ENCODE assay signal across 9 cellular contexts in the genomic region with DNA sequence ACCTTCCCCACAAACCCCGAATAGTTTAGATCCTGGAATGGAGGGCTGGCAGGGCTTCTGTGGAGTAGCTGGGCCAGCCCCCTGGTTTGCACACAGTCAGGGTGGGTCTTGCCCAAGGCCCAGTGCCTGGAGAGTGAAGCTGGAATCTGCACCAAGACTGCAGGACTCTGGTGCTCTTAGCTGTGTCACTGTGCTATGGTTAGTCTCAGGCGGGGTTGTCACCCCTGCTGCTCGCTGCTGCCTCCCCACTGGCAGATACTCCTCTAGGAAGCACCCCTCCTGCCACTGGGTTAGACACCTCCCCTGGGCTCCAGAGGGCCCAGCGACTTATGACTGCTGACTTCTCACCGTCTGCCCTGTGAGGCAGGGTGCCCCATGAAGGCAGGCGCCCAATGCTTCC. TPM values are rescaled to one million over a fixed set of nuclear protein-coding genes. Genes with fewer than 3 reads are reported as not detected.
"Had no signal": no experiment of that assay in that cellular context is flagged by ENCODE, and none has a peak within 500 bp of the region (broad histone marks: within the 10 kb centered on the region; RNA-seq: fewer than 3 reads in every experiment).

No MANE protein-coding gene starts in this region.

RNA-seq across cellular contexts. Expression of a gene that starts 0.8 kb away (rescaled TPM):
- total RNA-seq: OCI-LY7, PC-9, Peyer's patch, Right ventricle myocardium superior, RPMI7951, SJCRH30, SJSA1, SK-MEL-5 had no signal
- polyA plus RNA-seq: SK-N-SH had no signal
